Comparison of ENCODE assay signal across 34 cellular contexts in the genomic region with DNA sequence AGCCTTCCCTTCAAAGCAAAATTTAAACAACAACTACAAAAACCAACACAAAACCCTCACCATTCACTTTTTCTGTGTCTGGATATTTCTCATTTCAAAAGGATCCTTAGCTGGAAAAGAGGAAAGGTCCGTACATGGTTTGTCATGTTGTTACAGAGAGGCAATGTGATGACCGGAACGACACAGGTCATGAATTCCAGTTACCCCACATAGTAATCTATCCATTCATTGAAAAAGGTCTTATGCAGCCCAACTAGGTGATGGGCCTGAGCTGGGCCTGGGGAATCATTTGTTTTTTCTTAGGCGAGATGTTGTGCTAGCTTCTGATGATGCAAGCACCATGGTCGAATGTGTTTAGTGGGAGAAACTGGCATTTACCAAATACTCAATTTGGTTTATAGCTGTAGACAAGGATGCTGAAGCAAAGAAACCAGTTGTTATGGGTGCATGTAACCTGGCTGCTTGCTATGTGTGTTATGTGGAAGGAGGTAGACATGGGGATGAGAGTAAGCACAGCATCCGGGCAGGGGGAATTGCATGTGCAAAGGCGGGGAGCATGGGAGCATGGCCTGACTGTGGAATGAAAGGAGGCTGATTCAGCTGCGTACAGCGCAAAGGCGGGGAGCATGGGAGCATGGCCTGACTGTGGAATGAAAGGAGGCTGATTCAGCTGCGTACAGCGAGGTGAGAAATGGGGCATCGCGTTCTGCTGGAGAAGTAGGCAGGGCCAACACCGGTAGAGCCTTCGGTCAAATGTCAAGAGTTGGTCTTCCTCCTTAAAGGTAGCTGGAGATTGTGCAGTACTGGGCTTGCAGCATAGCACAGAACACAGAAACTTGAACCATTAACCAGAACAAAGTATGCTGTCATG.
"Had no signal": no experiment of that assay in that cellular context is flagged by ENCODE, and none has a peak within 500 bp of the region (broad histone marks: within the 10 kb centered on the region; RNA-seq: fewer than 3 reads in every experiment).

No MANE protein-coding gene starts in this region.

- H3K4me1 ChIP-seq: adrenal gland, body of pancreas, breast epithelium had no signal

- ATAC-seq: activated CD8-positive, alpha-beta T cell treated with anti-CD3 and anti-CD28 coated beads for 36 hours; activated naive CD4-positive, alpha-beta T cell treated with anti-CD3 and anti-CD28 coated beads, Interleukin-2, amount 50 U/mL, for 72 hours; activated T-cell treated with anti-CD3 and anti-CD28 coated beads, Interleukin-2, amount 50 U/mL, for 4 hours; activated T-cell treated with anti-CD3 and anti-CD28 coated beads, Interleukin-2, amount 50 U/mL, for 72 hours; activated T-helper 17 cell treated with anti-CD3 and anti-CD28 coated beads, Interleukin-2, amount 50 U/mL, for 72 hours; body of pancreas had no signal

- H3K36me3 ChIP-seq: adrenal gland, brain microvascular endothelial cell, breast epithelium had no signal

- H3K27ac ChIP-seq: adrenal gland, body of pancreas, brain microvascular endothelial cell, breast epithelium, VCaP had no signal

- H3K4me3 ChIP-seq: adrenal gland, body of pancreas, breast epithelium had no signal

- H3K9me3 ChIP-seq: adrenal gland, body of pancreas, breast epithelium had no signal

- H3K27me3 ChIP-seq: adrenal gland, body of pancreas, brain microvascular endothelial cell, breast epithelium had no signal

- DNase-seq: activated B cell treated with CpG ODN at 0.5 μM for 24 hours; activated CD4-positive, alpha-beta memory T cell treated with anti-CD3 and anti-CD28 coated beads for 36 hours; activated CD4-positive, alpha-beta T cell treated with anti-CD3 and anti-CD28 coated beads for 4 hours; activated CD4-positive, alpha-beta T cell treated with anti-CD3 and anti-CD28 coated beads, Interleukin-2, amount 10 ng/mL, durations not matched to agents 24 days and 14 days; activated CD4-positive, alpha-beta T cell treated with anti-CD3 and anti-CD28 coated beads, Interleukin-2, amount 50 U/mL, for 1 hour; activated CD4-positive, alpha-beta T cell treated with anti-CD3 and anti-CD28 coated beads, Interleukin-2, amount 50 U/mL, for 4 hours; activated CD4-positive, CD25-positive, alpha-beta regulatory T cell treated with anti-CD3 and anti-CD28 coated beads, Interleukin-2, amount 50 U/mL, for 72 hours; activated CD8-positive, alpha-beta memory T cell treated with anti-CD3 and anti-CD28 coated beads, Interleukin-2, amount 50 U/mL, for 4 hours; activated CD8-positive, alpha-beta T cell treated with anti-CD3 and anti-CD28 coated beads for 36 hours; activated effector memory CD4-positive, alpha-beta T cell treated with anti-CD3 and anti-CD28 coated beads, Interleukin-2, amount 50 U/mL, for 16 hours; activated gamma-delta T cell treated with Interleukin-2 at 50 U/mL for 16 hours; activated naive CD4-positive, alpha-beta T cell; activated naive CD4-positive, alpha-beta T cell treated with anti-CD3 and anti-CD28 coated beads for 36 hours; activated naive CD4-positive, alpha-beta T cell treated with anti-CD3 and anti-CD28 coated beads, Interleukin-2, amount 50 U/mL, for 16 hours; activated naive CD8-positive, alpha-beta T cell treated with anti-CD3 and anti-CD28 coated beads for 36 hours; activated T-cell treated with anti-CD3 and anti-CD28 coated beads for 4 hours; activated T-cell treated with anti-CD3 and anti-CD28 coated beads, Interleukin-2, amount 50 U/mL, for 1 hour; activated T-cell treated with anti-CD3 and anti-CD28 coated beads, Interleukin-2, amount 50 U/mL, for 4 hours; activated T-cell treated with anti-CD3 and anti-CD28 coated beads, Interleukin-2, amount 50 U/mL, for 72 hours; adrenal gland; amniotic stem cell; aorta; body of pancreas; brain microvascular endothelial cell; central memory CD4-positive, alpha-beta T cell; T-helper 1 cell; T-helper 2 cell; T-helper 9 cell had no signal

- FAIRE-seq: astrocyte, TTC549 had no signal
